In the genomic region with DNA sequence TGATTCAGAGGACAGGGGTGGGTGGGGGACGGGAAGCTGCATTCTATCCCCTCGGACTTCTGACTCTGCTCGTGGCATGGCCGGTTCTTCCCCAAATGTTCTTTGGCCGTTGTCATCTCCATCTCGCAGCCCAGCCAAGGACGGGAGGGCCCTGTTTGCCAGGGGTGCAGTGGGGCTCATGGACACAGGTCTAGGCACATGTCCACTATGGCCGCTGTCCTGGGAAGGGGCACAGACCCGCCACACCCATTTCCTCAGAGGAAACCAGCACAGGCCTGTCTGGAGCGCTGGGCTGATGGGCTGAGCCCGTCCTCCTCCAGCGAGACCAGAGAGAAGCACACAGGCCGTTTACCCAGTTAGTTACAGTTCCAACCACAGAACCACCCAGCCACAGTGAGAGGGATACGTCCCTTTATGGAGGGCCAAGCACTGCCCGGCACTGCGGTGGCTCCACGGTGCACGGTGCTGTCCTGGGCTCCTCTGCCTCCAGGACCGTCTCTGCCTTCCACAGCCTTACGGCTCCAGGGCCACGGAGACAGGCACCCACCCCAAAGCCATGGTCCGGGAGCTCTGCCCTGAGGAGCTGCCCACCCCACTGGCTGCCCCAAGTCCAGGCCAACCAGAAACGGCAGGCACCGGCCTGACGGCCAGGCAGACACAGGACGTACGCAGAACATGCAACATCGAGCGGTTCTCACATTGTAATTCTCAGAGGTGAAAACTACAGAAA, we compare ENCODE assay signal across 21 cellular contexts.
"Had no signal": no experiment of that assay in that cellular context is flagged by ENCODE, and none has a peak within 500 bp of the region (broad histone marks: within the 10 kb centered on the region; RNA-seq: fewer than 3 reads in every experiment).

No MANE protein-coding gene starts in this region.

- H3K4me3 Mint-ChIP-seq: activated B cell treated with CpG ODN at 0.5 μM for 24 hours; activated naive CD4-positive, alpha-beta T cell treated with anti-CD3 and anti-CD28 coated beads for 36 hours; activated T-cell treated with anti-CD3 and anti-CD28 coated beads, Interleukin-2, amount 50 U/mL, for 72 hours; dendritic cell treated with granulocyte-macrophage colony-stimulating factor and Interleukin-4, amounts not matched to agents 40 ng/mL and 50 ng/mL, for 4 days; memory B cell; nephron; stimulated activated naive CD8-positive, alpha-beta T cell treated with anti-CD3 and anti-CD28 coated beads, Interleukin-15, Interleukin-2, amounts not matched to agents 100 ng/mL and 50 ng/mL, for 24 hours; T-helper 1 cell treated with Interleukin-12 subunit alpha and Interleukin-12 subunit beta and Interleukin-4 antibody, amounts not matched to agents 30 μg/mL and 1 μg/mL, for 36 hours had no signal

- ATAC-seq: activated T-cell treated with anti-CD3 and anti-CD28 coated beads, Interleukin-2, amount 50 U/mL, for 72 hours had no signal

- H3K4me1 Mint-ChIP-seq: nephron had no signal

- H3K27me3 Mint-ChIP-seq: activated B cell treated with CpG ODN at 0.5 μM for 24 hours; dendritic cell treated with granulocyte-macrophage colony-stimulating factor and Interleukin-4, amounts not matched to agents 40 ng/mL and 50 ng/mL, for 4 days; memory B cell; stimulated activated naive CD8-positive, alpha-beta T cell treated with anti-CD3 and anti-CD28 coated beads, Interleukin-15, Interleukin-2, amounts not matched to agents 100 ng/mL and 50 ng/mL, for 24 hours had no signal

- H3K27ac Mint-ChIP-seq: activated B cell treated with CpG ODN at 0.5 μM for 24 hours; activated naive CD4-positive, alpha-beta T cell treated with anti-CD3 and anti-CD28 coated beads for 36 hours; activated T-cell treated with anti-CD3 and anti-CD28 coated beads, Interleukin-2, amount 50 U/mL, for 72 hours; dendritic cell treated with granulocyte-macrophage colony-stimulating factor and Interleukin-4, amounts not matched to agents 40 ng/mL and 50 ng/mL, for 4 days; memory B cell; nephron; stimulated activated naive CD8-positive, alpha-beta T cell treated with anti-CD3 and anti-CD28 coated beads, Interleukin-15, Interleukin-2, amounts not matched to agents 100 ng/mL and 50 ng/mL, for 24 hours; T-helper 1 cell treated with Interleukin-12 subunit alpha and Interleukin-12 subunit beta and Interleukin-4 antibody, amounts not matched to agents 30 μg/mL and 1 μg/mL, for 36 hours had no signal

- DNase-seq: activated B cell treated with CpG ODN at 0.5 μM for 24 hours; activated CD4-positive, alpha-beta T cell treated with anti-CD3 and anti-CD28 coated beads for 4 hours; activated CD4-positive, alpha-beta T cell treated with anti-CD3 and anti-CD28 coated beads, Interleukin-2, amount 50 U/mL, for 48 hours; activated effector memory CD4-positive, alpha-beta T cell treated with Interleukin-2 at 50 U/mL for 16 hours; activated naive CD4-positive, alpha-beta T cell treated with anti-CD3 and anti-CD28 coated beads for 36 hours; activated T-cell treated with anti-CD3 and anti-CD28 coated beads, Interleukin-2, amount 50 U/mL, for 72 hours; amygdala; effector CD4-positive, alpha-beta T cell; erythroblast; foreskin fibroblast; occipital lobe; stimulated activated CD4-positive, alpha-beta T cell treated with anti-CD3 and anti-CD28 coated beads, Interleukin-12 subunit alpha, Interleukin-12 subunit beta, amount 100 ng/mL, for 4 hours; stimulated activated CD4-positive, alpha-beta T cell treated with anti-CD3 and anti-CD28 coated beads, Interleukin-4, amount 100 ng/mL, for 4 hours; substantia nigra; T1000; tibial artery had no signal

- H3K9me3 Mint-ChIP-seq: activated B cell treated with CpG ODN at 0.5 μM for 24 hours; activated naive CD4-positive, alpha-beta T cell treated with anti-CD3 and anti-CD28 coated beads for 36 hours; activated T-cell treated with anti-CD3 and anti-CD28 coated beads, Interleukin-2, amount 50 U/mL, for 72 hours; dendritic cell treated with granulocyte-macrophage colony-stimulating factor and Interleukin-4, amounts not matched to agents 40 ng/mL and 50 ng/mL, for 4 days; memory B cell; stimulated activated naive CD8-positive, alpha-beta T cell treated with anti-CD3 and anti-CD28 coated beads, Interleukin-15, Interleukin-2, amounts not matched to agents 100 ng/mL and 50 ng/mL, for 24 hours; T-helper 1 cell treated with Interleukin-12 subunit alpha and Interleukin-12 subunit beta and Interleukin-4 antibody, amounts not matched to agents 30 μg/mL and 1 μg/mL, for 36 hours had no signal
